ENCODE assay signal across 13 cellular contexts in genomic region chr17:8681175-8681949, GRCh38. TPM values are rescaled to one million over a fixed set of nuclear protein-coding genes. Genes with fewer than 3 reads are reported as not detected.
DNase-seq lines count a peak whose midpoint lies in the region; ATAC-seq and TF ChIP-seq lines count a peak whose summit lies in the region.
"Had no signal": no experiment of that assay in that cellular context is flagged by ENCODE, and none has a peak within 500 bp of the region (broad histone marks: within the 10 kb centered on the region; RNA-seq: fewer than 3 reads in every experiment).

No MANE protein-coding gene starts in this region.

- H3K4me3 ChIP-seq in brain microvascular endothelial cell (ENCODE audit: low read depth, low read length): no peak overlapping the region
- peak overlapping the region; percentile 34 for H3K4me3 ChIP-seq in right cardiac atrium (ENCODE audit: low read length)
- H3K4me3 ChIP-seq in stomach: peak overlapping the region in 3 of 4 donors; percentile 1 to 25 (median 6)
- H3K4me3 ChIP-seq: mucosa of descending colon had no signal

- WGBS in right cardiac atrium: 24% methylated on average over 16 of the region's 16 CpGs
- WGBS in stomach, 5 donors: 33 to 46% (median 34%) methylated on average over 16 of the region's 16 CpGs

- H3K9me3 ChIP-seq in right cardiac atrium (ENCODE audit: control insufficient read depth, low read length) (no peaks in the 10 kb centered on the region), stomach (peaks cover 0 to 6% (median 0%) of the 10 kb centered on the region in 4 donors)
- H3K9me3 ChIP-seq: mucosa of descending colon had no signal

- H3K27me3 ChIP-seq in brain microvascular endothelial cell (replicated peaks) (no peaks in the 10 kb centered on the region), right cardiac atrium (ENCODE audit: control insufficient read depth, insufficient read depth) (no peaks in the 10 kb centered on the region), stomach (no peaks in the 10 kb centered on the region)

- POLR2A ChIA-PET in RWPE1 (lab: Yijun Ruan, JAX; ENCODE audit: low non-redundant PET): no interaction called here

- TF ChIP-seq EP300 in stomach (IDR thresholded peaks at IDR 0.05): no peak

- TF ChIP-seq CTCF in GM13976 (IDR thresholded peaks at IDR 0.05; ENCODE audit: borderline replicate concordance, control extremely low read depth, extremely low read depth, insufficient read depth, missing control alignments) (no peak), brain microvascular endothelial cell (IDR thresholded peaks at IDR 0.05; ENCODE audit: low read depth, low read length, missing control alignments) (no peak), stomach (IDR thresholded peaks at IDR 0.05) (no peak), RWPE1 (conservative IDR thresholded peaks at IDR 0.05; ENCODE audit: low read depth) (no peak)

- CTCF ChIA-PET in RWPE1 (lab: Yijun Ruan, JAX): no interaction called here

- in situ Hi-C loops in GM13976 (cut with MboI; ENCODE audit: low sequenced_read_pairs, unreplicated experiment): no loop called here
- in situ Hi-C loops in brain microvascular endothelial cell (cut with HindIII; ENCODE audit: low pct_ligation_motif_present, low sequenced_read_pairs): no loop called here

- no peak for TF ChIP-seq POLR2A in stomach (IDR thresholded peaks at IDR 0.05)

- H3K4me1 ChIP-seq in right cardiac atrium (ENCODE audit: control insufficient read depth, insufficient read depth, low read length) (peaks cover 3% of the 10 kb centered on the region), stomach (peaks cover 0 to 17% (median 9%) of the 10 kb centered on the region in 4 donors)

- no peaks in the 10 kb centered on the region for H3K36me3 ChIP-seq in brain microvascular endothelial cell (replicated peaks)
- no peaks in the 10 kb centered on the region for H3K36me3 ChIP-seq in stomach

- peak; percentile 4 for DNase-seq in GM13976 (ENCODE audit: low spot score)
- DNase-seq in brain microvascular endothelial cell: no peak
- DNase-seq in right cardiac atrium: peak; percentile 37 to 80 (median 77)
- DNase-seq in stomach: no peak
- DNase-seq in mucosa of gallbladder (ENCODE audit: low spot score): no peak
- no peak for DNase-seq in ecto neural progenitor cell (ENCODE audit: low spot score)
- no peak for DNase-seq in RWPE1 (ENCODE audit: low spot score)
- DNase-seq in SKM-1 (lab: John Stamatoyannopoulos, UW; ENCODE audit: unreplicated experiment): no peak
- DNase-seq: central memory CD4-positive, alpha-beta T cell; hypothalamus; mucosa of descending colon; PC-3 had no signal

- ATAC-seq in right cardiac atrium: peak; percentile 86 to 91
- ATAC-seq: mucosa of descending colon; PC-3; stimulated activated memory B cell treated with anti-CD40 and anti-IgM and Interleukin-4, amounts not matched to agents 10 μg/mL and 1 μg/mL and 100 μg/mL, for 72 hours had no signal

- intact Hi-C loops in right cardiac atrium (cut with DNase I) (loop anchor here in 2 of 4 donors (10.0 kb wide), 2 partner anchors 53 to 63 kb away; partner anchors contain the start of gene CCDC42 (in 1 of the 2)), stomach (cut with DNase I; ENCODE audit: low total_unique reads) (no loop called here)

- H3K27ac ChIP-seq in brain microvascular endothelial cell (peak overlapping the region; percentile 11), right cardiac atrium (ENCODE audit: low read length) (peak overlapping the region; percentile 32), stomach (peak overlapping the region in 3 of 5 donors; percentile 20 to 75 (median 50)), RWPE1 (no peak overlapping the region)

RNA-seq across cellular contexts. Expression of gene MYH10, which starts 50.8 kb away (rescaled TPM):
- 10 to 100 TPM; 55.4 to 75.2 (median 59.0) TPM for total RNA-seq in right cardiac atrium
- 21.8 TPM for polyA plus RNA-seq in right cardiac atrium
- 100 to 1,000 TPM in 1 of 5 donors, 10 to 100 TPM in 3, 1 to 10 TPM in 1; 9.3 to 104 (median 24.2) TPM for total RNA-seq in stomach
- 1 to 10 TPM; 1.8 to 2.4 (median 2.3) TPM for polyA plus RNA-seq in stomach
- 104 TPM for total RNA-seq in mucosa of gallbladder

Comparison
In these comparisons a context has a peak if more than half of its experiments do, and no peak if none do; other contexts are left out.
1. DNase-seq: peak in GM13976 (single experiment) and right cardiac atrium (3 of 3); none in brain microvascular endothelial cell (single experiment), stomach (single experiment), mucosa of gallbladder (single experiment), ecto neural progenitor cell (single experiment), RWPE1 (single experiment) and SKM-1 (single experiment).